1 cellular context compared by ENCODE assay signal in genomic region chr17:27473748-27474609, GRCh38.
A peak's percentile ranks its signal among the peaks of the same experiment; 100 is the strongest.
TF ChIP-seq lines count a peak whose summit lies in the region.

No MANE protein-coding gene starts in this region.

TF ChIP-seq in GM12878, 131 proteins besides CTCF, POLR2A, EP300 and RAD21 (continued from another document and continues in another):
- TF ChIP-seq, protein P1, sequence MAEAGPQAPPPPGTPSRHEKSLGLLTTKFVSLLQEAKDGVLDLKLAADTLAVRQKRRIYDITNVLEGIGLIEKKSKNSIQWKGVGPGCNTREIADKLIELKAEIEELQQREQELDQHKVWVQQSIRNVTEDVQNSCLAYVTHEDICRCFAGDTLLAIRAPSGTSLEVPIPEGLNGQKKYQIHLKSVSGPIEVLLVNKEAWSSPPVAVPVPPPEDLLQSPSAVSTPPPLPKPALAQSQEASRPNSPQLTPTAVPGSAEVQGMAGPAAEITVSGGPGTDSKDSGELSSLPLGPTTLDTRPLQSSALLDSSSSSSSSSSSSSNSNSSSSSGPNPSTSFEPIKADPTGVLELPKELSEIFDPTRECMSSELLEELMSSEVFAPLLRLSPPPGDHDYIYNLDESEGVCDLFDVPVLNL (IDR thresholded peaks at IDR 0.05; ENCODE audit: low read depth, low read length), result no peak
- TF ChIP-seq MXI1 (IDR thresholded peaks at IDR 0.05; ENCODE audit: low read depth, low read length) (peak; percentile 94), ELK1 (IDR thresholded peaks at IDR 0.05; ENCODE audit: low read depth, low read length) (no peak), CHD1 (IDR thresholded peaks at IDR 0.05; ENCODE audit: low read depth, low read length) (no peak), NKRF (conservative IDR thresholded peaks at IDR 0.05) (peak; percentile 56), BCLAF1 (IDR thresholded peaks at IDR 0.05) (no peak), NFIC (IDR thresholded peaks at IDR 0.05; ENCODE audit: low read depth, low read length) (peak; percentile 90), RB1 (IDR thresholded peaks at IDR 0.05; ENCODE audit: borderline replicate concordance) (no peak), IKZF2 (IDR thresholded peaks at IDR 0.05) (peak; percentile 97 to 98), ZNF207 (IDR thresholded peaks at IDR 0.05; ENCODE audit: borderline replicate concordance) (no peak), NR2C2 (IDR thresholded peaks at IDR 0.05; ENCODE audit: borderline replicate concordance, control insufficient read depth, insufficient read length, low read depth) (no peak), FOXM1 (IDR thresholded peaks at IDR 0.05; ENCODE audit: low read depth, low read length) (peak; percentile 2; the same call in 1 of the 2 replicates), CUX1 (IDR thresholded peaks at IDR 0.05; ENCODE audit: insufficient replicate concordance, low read depth, low read length) (no peak), MTA2 (IDR thresholded peaks at IDR 0.05; ENCODE audit: low read depth) (peak; percentile 82), IRF4 (IDR thresholded peaks at IDR 0.05; ENCODE audit: low read depth, low read length) (no peak), RUNX3 (IDR thresholded peaks at IDR 0.05; ENCODE audit: low read length) (peak; percentile 94), RELB (IDR thresholded peaks at IDR 0.05; ENCODE audit: low read depth) (peak; percentile 90), CBX3 (IDR thresholded peaks at IDR 0.05; ENCODE audit: borderline replicate concordance, low read depth) (no peak), ZNF217 (IDR thresholded peaks at IDR 0.05) (peak; percentile 57; the same call in 1 of the 2 replicates)
- TF ChIP-seq, protein P2, sequence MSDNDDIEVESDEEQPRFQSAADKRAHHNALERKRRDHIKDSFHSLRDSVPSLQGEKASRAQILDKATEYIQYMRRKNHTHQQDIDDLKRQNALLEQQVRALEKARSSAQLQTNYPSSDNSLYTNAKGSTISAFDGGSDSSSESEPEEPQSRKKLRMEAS (IDR thresholded peaks at IDR 0.05; ENCODE audit: low read depth, low read length), result peak; percentile 39
- TF ChIP-seq, protein P3, sequence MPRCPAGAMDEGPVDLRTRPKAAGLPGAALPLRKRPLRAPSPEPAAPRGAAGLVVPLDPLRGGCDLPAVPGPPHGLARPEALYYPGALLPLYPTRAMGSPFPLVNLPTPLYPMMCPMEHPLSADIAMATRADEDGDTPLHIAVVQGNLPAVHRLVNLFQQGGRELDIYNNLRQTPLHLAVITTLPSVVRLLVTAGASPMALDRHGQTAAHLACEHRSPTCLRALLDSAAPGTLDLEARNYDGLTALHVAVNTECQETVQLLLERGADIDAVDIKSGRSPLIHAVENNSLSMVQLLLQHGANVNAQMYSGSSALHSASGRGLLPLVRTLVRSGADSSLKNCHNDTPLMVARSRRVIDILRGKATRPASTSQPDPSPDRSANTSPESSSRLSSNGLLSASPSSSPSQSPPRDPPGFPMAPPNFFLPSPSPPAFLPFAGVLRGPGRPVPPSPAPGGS (IDR thresholded peaks at IDR 0.05; ENCODE audit: borderline replicate concordance, insufficient read depth, low read depth, low read length, poor library complexity, severe bottlenecking), result peak; percentile 73
- TF ChIP-seq, protein P4, sequence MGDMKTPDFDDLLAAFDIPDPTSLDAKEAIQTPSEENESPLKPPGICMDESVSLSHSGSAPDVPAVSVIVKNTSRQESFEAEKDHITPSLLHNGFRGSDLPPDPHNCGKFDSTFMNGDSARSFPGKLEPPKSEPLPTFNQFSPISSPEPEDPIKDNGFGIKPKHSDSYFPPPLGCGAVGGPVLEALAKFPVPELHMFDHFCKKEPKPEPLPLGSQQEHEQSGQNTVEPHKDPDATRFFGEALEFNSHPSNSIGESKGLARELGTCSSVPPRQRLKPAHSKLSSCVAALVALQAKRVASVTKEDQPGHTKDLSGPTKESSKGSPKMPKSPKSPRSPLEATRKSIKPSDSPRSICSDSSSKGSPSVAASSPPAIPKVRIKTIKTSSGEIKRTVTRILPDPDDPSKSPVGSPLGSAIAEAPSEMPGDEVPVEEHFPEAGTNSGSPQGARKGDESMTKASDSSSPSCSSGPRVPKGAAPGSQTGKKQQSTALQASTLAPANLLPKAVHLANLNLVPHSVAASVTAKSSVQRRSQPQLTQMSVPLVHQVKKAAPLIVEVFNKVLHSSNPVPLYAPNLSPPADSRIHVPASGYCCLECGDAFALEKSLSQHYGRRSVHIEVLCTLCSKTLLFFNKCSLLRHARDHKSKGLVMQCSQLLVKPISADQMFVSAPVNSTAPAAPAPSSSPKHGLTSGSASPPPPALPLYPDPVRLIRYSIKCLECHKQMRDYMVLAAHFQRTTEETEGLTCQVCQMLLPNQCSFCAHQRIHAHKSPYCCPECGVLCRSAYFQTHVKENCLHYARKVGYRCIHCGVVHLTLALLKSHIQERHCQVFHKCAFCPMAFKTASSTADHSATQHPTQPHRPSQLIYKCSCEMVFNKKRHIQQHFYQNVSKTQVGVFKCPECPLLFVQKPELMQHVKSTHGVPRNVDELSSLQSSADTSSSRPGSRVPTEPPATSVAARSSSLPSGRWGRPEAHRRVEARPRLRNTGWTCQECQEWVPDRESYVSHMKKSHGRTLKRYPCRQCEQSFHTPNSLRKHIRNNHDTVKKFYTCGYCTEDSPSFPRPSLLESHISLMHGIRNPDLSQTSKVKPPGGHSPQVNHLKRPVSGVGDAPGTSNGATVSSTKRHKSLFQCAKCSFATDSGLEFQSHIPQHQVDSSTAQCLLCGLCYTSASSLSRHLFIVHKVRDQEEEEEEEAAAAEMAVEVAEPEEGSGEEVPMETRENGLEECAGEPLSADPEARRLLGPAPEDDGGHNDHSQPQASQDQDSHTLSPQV (IDR thresholded peaks at IDR 0.05), result peak; percentile 48; the same call in 1 of the 2 replicates
- TF ChIP-seq, protein P5, sequence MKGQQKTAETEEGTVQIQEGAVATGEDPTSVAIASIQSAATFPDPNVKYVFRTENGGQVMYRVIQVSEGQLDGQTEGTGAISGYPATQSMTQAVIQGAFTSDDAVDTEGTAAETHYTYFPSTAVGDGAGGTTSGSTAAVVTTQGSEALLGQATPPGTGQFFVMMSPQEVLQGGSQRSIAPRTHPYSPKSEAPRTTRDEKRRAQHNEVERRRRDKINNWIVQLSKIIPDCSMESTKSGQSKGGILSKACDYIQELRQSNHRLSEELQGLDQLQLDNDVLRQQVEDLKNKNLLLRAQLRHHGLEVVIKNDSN (IDR thresholded peaks at IDR 0.05; ENCODE audit: borderline replicate concordance, extremely low read length, insufficient read depth, low read depth, low read length), result no peak
- TF ChIP-seq, protein P6, sequence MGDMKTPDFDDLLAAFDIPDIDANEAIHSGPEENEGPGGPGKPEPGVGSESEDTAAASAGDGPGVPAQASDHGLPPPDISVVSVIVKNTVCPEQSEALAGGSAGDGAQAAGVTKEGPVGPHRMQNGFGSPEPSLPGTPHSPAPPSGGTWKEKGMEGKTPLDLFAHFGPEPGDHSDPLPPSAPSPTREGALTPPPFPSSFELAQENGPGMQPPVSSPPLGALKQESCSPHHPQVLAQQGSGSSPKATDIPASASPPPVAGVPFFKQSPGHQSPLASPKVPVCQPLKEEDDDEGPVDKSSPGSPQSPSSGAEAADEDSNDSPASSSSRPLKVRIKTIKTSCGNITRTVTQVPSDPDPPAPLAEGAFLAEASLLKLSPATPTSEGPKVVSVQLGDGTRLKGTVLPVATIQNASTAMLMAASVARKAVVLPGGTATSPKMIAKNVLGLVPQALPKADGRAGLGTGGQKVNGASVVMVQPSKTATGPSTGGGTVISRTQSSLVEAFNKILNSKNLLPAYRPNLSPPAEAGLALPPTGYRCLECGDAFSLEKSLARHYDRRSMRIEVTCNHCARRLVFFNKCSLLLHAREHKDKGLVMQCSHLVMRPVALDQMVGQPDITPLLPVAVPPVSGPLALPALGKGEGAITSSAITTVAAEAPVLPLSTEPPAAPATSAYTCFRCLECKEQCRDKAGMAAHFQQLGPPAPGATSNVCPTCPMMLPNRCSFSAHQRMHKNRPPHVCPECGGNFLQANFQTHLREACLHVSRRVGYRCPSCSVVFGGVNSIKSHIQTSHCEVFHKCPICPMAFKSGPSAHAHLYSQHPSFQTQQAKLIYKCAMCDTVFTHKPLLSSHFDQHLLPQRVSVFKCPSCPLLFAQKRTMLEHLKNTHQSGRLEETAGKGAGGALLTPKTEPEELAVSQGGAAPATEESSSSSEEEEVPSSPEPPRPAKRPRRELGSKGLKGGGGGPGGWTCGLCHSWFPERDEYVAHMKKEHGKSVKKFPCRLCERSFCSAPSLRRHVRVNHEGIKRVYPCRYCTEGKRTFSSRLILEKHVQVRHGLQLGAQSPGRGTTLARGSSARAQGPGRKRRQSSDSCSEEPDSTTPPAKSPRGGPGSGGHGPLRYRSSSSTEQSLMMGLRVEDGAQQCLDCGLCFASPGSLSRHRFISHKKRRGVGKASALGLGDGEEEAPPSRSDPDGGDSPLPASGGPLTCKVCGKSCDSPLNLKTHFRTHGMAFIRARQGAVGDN (IDR thresholded peaks at IDR 0.05), result peak; percentile 81
